14 cellular contexts compared by ENCODE assay signal in the genomic region with DNA sequence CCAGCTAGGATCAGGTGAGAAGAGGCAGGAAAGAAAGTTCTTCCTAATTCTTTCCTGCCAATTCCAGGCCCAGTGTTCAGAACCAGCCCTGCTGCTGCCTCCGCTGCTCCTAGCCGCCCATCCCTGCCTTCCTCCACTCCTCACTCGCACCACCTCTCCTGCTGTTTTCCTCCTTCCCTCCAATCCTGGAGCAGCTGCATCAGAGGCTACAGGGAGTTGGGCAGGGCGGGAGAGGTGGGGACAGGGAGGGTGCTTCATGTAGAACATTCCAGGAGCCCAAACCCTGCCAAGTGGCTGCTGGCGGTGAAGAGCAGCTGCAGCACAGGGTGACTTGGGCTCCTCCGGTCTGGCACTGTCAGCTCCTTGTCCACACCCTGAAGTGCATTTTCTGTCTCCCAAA.
DNase-seq lines count a peak whose midpoint lies in the region; ATAC-seq and TF ChIP-seq lines count a peak whose summit lies in the region.
"Had no signal": no experiment of that assay in that cellular context is flagged by ENCODE, and none has a peak within 500 bp of the region (broad histone marks: within the 10 kb centered on the region; RNA-seq: fewer than 3 reads in every experiment).

No MANE protein-coding gene starts in this region.

- H3K4me1 ChIP-seq in esophagus muscularis mucosa = peaks cover 88 to 100% (median 100%) of the 10 kb centered on the region in 4 donors
- H3K4me1 ChIP-seq in lung (ENCODE audit: control insufficient read depth in 2 of 2, insufficient read depth in 2 of 2, low read length in 2 of 2) = peaks cover 28 to 33% of the 10 kb centered on the region in 2 donors
- H3K4me1 ChIP-seq in stomach smooth muscle (ENCODE audit: control insufficient read depth, insufficient read depth, low read length) = peaks cover 79% of the 10 kb centered on the region
- H3K4me1 ChIP-seq in hepatocyte (ENCODE audit: insufficient read depth) = no peaks in the 10 kb centered on the region
- H3K4me1 ChIP-seq: foreskin keratinocyte had no signal

- DNase-seq in esophagus muscularis mucosa (ENCODE audit: extremely low spot score) (peak; percentile 95), lung (ENCODE audit: low spot score) (peak; percentile 82), NCI-H1436 treated with DMSO at 0.1 percent for 48 hours (lab: John Stamatoyannopoulos, UW) (no peak), hepatocyte (ENCODE audit: low spot score) (no peak)
- no peak for DNase-seq in stimulated activated CD4-positive, alpha-beta T cell treated with anti-CD3 and anti-CD28 coated beads, Interleukin-2, amount 100 ng/mL, for 48 hours
- DNase-seq: activated T-cell treated with anti-CD3 and anti-CD28 coated beads, Interleukin-2, amount 50 U/mL, for 1 hour; foreskin keratinocyte; NCI-H1436; NCI-H510A; stimulated activated CD4-positive, alpha-beta T cell treated with anti-CD3 and anti-CD28 coated beads, Interleukin-12 subunit alpha, Interleukin-12 subunit beta, amount 100 ng/mL, for 4 hours; T-cell had no signal

- no peak for TF ChIP-seq RAD21 in Ishikawa (IDR thresholded peaks at IDR 0.05; ENCODE audit: low read depth)

- no peak overlapping the region for H3K4me2 ChIP-seq in hepatocyte

- WGBS in esophagus muscularis mucosa = 35% methylated on average over 6 of the region's 6 CpGs
- WGBS in lung, 2 donors = 68% methylated on average over 6 of the region's 6 CpGs
- WGBS in hepatocyte (ENCODE audit: low lambda C conversion rate, missing lambda C conversion rate) = 85% methylated on average over 6 of the region's 6 CpGs

- H3K4me3 ChIP-seq in esophagus muscularis mucosa (no peak overlapping the region), lung (no peak overlapping the region), stomach smooth muscle (ENCODE audit: low read length in 2 of 2) (no peak overlapping the region), hepatocyte (no peak overlapping the region)

- no peaks in the 10 kb centered on the region for H3K9me2 ChIP-seq in hepatocyte (replicated peaks; ENCODE audit: insufficient read depth)

- no peak for TF ChIP-seq POLR2A in esophagus muscularis mucosa (IDR thresholded peaks at IDR 0.05; ENCODE audit: low read depth)

- peaks cover 48 to 95% (median 84%) of the 10 kb centered on the region in 4 donors for H3K36me3 ChIP-seq in esophagus muscularis mucosa
- peaks cover 16 to 49% of the 10 kb centered on the region in 2 donors for H3K36me3 ChIP-seq in lung (ENCODE audit: control insufficient read depth in 2 of 2, insufficient read depth in 2 of 2, low read length in 2 of 2)
- peaks cover 53 to 59% of the 10 kb centered on the region in 2 donors for H3K36me3 ChIP-seq in stomach smooth muscle (ENCODE audit: control insufficient read depth in 2 of 2, insufficient read depth in 2 of 2, low read length in 2 of 2)
- no peaks in the 10 kb centered on the region for H3K36me3 ChIP-seq in hepatocyte (replicated peaks; ENCODE audit: insufficient read depth, low read depth)

- H2AFZ ChIP-seq in hepatocyte = no peak overlapping the region

- TF ChIP-seq EP300 in Ishikawa (IDR thresholded peaks at IDR 0.05; ENCODE audit: borderline replicate concordance) (no peak), esophagus muscularis mucosa (IDR thresholded peaks at IDR 0.05) (no peak)

- intact Hi-C loops in esophagus muscularis mucosa (cut with DNase I) = no loop called here

- no peak overlapping the region for H3K9ac ChIP-seq in stomach smooth muscle (ENCODE audit: low read length in 2 of 2)

- no peaks in the 10 kb centered on the region for H3K27me3 ChIP-seq in esophagus muscularis mucosa
- H3K27me3 ChIP-seq in lung (ENCODE audit: control insufficient read depth, insufficient read depth) = no peaks in the 10 kb centered on the region
- H3K27me3 ChIP-seq in stomach smooth muscle (ENCODE audit: control insufficient read depth in 1 of 2, insufficient read depth in 2 of 2, low read length in 2 of 2) = no peaks in the 10 kb centered on the region
- H3K27me3 ChIP-seq in hepatocyte = no peaks in the 10 kb centered on the region

- no peaks in the 10 kb centered on the region for H3K79me2 ChIP-seq in hepatocyte

- H4K20me1 ChIP-seq in hepatocyte (ENCODE audit: insufficient read depth, poor library complexity, severe bottlenecking) = no peaks in the 10 kb centered on the region

- ATAC-seq in lung (ENCODE audit: insufficient read depth, low FRiP score) (peak; percentile 28), SK-N-SH treated with all-trans-retinoic acid at 6 μM for 48 hours (no peak)
- ATAC-seq: foreskin keratinocyte, T-cell had no signal

- TF ChIP-seq CTCF in esophagus muscularis mucosa (IDR thresholded peaks at IDR 0.05) (no peak), lung (IDR thresholded peaks at IDR 0.05; ENCODE audit: control extremely low read depth, extremely low read depth) (no peak), hepatocyte (IDR thresholded peaks at IDR 0.05; ENCODE audit: poor library complexity) (no peak)

- peak overlapping the region; percentile 83 to 90 (median 88) for H3K27ac ChIP-seq in esophagus muscularis mucosa (replicated peaks in 1 of 4)
- H3K27ac ChIP-seq in lung (ENCODE audit: low read depth in 1 of 2, low read length in 1 of 2) = peak overlapping the region; percentile 68 to 74
- H3K27ac ChIP-seq in stomach smooth muscle (ENCODE audit: low read length) = peak overlapping the region; percentile 74
- no peak overlapping the region for H3K27ac ChIP-seq in hepatocyte
- H3K27ac ChIP-seq: foreskin keratinocyte had no signal

- H3K9me3 ChIP-seq in esophagus muscularis mucosa = no peaks in the 10 kb centered on the region
- no peaks in the 10 kb centered on the region for H3K9me3 ChIP-seq in lung (ENCODE audit: control insufficient read depth in 2 of 2, insufficient read depth in 1 of 2, low read length in 1 of 2)
- H3K9me3 ChIP-seq in stomach smooth muscle (ENCODE audit: control insufficient read depth in 2 of 2, low read length in 2 of 2) = no peaks in the 10 kb centered on the region
- no peaks in the 10 kb centered on the region for H3K9me3 ChIP-seq in hepatocyte (ENCODE audit: low read depth)

TF ChIP-seq in Ishikawa, 13 proteins besides CTCF, POLR2A, EP300 and RAD21:
- TF ChIP-seq TCF12 (IDR thresholded peaks at IDR 0.05; ENCODE audit: low read depth) = 0 out of 2 replicates have a peak, but pooled peaks have one; percentile 6
- TF ChIP-seq, protein P1, sequence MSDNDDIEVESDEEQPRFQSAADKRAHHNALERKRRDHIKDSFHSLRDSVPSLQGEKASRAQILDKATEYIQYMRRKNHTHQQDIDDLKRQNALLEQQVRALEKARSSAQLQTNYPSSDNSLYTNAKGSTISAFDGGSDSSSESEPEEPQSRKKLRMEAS (IDR thresholded peaks at IDR 0.05) = peak; percentile 17; the same call in 1 of the 2 replicates
- TF ChIP-seq TEAD4 (IDR thresholded peaks at IDR 0.05) = peak; percentile 33; the same call in 1 of the 2 replicates
- no peak for TF ChIP-seq YY1 (IDR thresholded peaks at IDR 0.05; ENCODE audit: low read depth)

TF ChIP-seq in SK-N-SH treated with all-trans-retinoic acid at 6 μM for 48 hours, 23 proteins besides CTCF, POLR2A, EP300 and RAD21 (continues in another document):
- no peak for TF ChIP-seq ARNTL (CRISPR knock-in tag; IDR thresholded peaks at IDR 0.05; ENCODE audit: borderline replicate concordance, low read depth)
- TF ChIP-seq, protein P2, sequence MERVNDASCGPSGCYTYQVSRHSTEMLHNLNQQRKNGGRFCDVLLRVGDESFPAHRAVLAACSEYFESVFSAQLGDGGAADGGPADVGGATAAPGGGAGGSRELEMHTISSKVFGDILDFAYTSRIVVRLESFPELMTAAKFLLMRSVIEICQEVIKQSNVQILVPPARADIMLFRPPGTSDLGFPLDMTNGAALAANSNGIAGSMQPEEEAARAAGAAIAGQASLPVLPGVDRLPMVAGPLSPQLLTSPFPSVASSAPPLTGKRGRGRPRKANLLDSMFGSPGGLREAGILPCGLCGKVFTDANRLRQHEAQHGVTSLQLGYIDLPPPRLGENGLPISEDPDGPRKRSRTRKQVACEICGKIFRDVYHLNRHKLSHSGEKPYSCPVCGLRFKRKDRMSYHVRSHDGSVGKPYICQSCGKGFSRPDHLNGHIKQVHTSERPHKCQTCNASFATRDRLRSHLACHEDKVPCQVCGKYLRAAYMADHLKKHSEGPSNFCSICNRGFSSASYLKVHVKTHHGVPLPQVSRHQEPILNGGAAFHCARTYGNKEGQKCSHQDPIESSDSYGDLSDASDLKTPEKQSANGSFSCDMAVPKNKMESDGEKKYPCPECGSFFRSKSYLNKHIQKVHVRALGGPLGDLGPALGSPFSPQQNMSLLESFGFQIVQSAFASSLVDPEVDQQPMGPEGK (CRISPR knock-in tag; IDR thresholded peaks at IDR 0.05; ENCODE audit: borderline replicate concordance) = no peak
- TF ChIP-seq BACH2 (CRISPR knock-in tag; IDR thresholded peaks at IDR 0.05; ENCODE audit: borderline replicate concordance) = no peak
- TF ChIP-seq ZFP30 (CRISPR knock-in tag; IDR thresholded peaks at IDR 0.05) = no peak
- no peak for TF ChIP-seq PPARA (CRISPR knock-in tag; IDR thresholded peaks at IDR 0.05; ENCODE audit: borderline replicate concordance)
- TF ChIP-seq CSDC2 (CRISPR knock-in tag; IDR thresholded peaks at IDR 0.05) = no peak
- no peak for TF ChIP-seq TOX (CRISPR knock-in tag; IDR thresholded peaks at IDR 0.05; ENCODE audit: borderline replicate concordance)
- TF ChIP-seq, protein P3, sequence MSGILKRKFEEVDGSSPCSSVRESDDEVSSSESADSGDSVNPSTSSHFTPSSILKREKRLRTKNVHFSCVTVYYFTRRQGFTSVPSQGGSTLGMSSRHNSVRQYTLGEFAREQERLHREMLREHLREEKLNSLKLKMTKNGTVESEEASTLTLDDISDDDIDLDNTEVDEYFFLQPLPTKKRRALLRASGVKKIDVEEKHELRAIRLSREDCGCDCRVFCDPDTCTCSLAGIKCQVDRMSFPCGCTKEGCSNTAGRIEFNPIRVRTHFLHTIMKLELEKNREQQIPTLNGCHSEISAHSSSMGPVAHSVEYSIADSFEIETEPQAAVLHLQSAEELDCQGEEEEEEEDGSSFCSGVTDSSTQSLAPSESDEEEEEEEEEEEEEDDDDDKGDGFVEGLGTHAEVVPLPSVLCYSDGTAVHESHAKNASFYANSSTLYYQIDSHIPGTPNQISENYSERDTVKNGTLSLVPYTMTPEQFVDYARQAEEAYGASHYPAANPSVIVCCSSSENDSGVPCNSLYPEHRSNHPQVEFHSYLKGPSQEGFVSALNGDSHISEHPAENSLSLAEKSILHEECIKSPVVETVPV (CRISPR knock-in tag; IDR thresholded peaks at IDR 0.05) = no peak
- TF ChIP-seq RARB (CRISPR knock-in tag; IDR thresholded peaks at IDR 0.05) = no peak

Comparison
In these comparisons a context has a peak if more than half of its experiments do, and no peak if none do; other contexts are left out.
1. DNase-seq: peak in esophagus muscularis mucosa (single experiment) and lung (single experiment); none in NCI-H1436 treated with DMSO at 0.1 percent for 48 hours (single experiment), hepatocyte (single experiment) and stimulated activated CD4-positive, alpha-beta T cell treated with anti-CD3 and anti-CD28 coated beads, Interleukin-2, amount 100 ng/mL, for 48 hours (0 of 2).